Comparison of ENCODE assay signal across 9 cellular contexts in the genomic region with DNA sequence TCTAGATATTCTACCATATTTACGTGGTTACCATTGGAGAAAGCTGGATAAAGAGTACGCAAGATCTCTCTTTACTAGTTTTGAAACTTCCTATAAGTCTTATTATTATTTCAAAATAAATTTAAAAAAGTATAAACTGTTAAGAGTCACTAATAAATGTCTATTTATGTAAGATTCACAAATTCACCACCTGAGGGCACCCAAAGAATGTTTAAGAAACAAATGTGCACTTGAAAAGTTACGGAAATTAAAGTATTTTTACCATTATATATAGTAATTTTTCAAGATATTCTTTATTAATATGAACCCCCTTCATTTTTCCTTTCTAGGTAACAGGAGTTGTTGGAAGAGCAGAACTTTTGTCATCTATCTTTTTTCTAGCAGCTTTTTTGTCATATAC. TPM values are rescaled to one million over a fixed set of nuclear protein-coding genes. Genes with fewer than 3 reads are reported as not detected.
DNase-seq lines count a peak whose midpoint lies in the region; ATAC-seq and TF ChIP-seq lines count a peak whose summit lies in the region.
"Had no signal": no experiment of that assay in that cellular context is flagged by ENCODE, and none has a peak within 500 bp of the region (broad histone marks: within the 10 kb centered on the region; RNA-seq: fewer than 3 reads in every experiment).

No MANE protein-coding gene starts in this region.

- H3K36me3 ChIP-seq in MM.1S (replicated peaks; ENCODE audit: insufficient read depth, low read length) = no peaks in the 10 kb centered on the region; the same call in 1 of the 2 replicates
- H3K36me3 ChIP-seq in neural progenitor cell = no peaks in the 10 kb centered on the region

- H3K27me3 ChIP-seq in MM.1S (replicated peaks; ENCODE audit: insufficient read depth, low read length) = no peaks in the 10 kb centered on the region
- no peaks in the 10 kb centered on the region for H3K27me3 ChIP-seq in neural progenitor cell

- no peak overlapping the region for H3K4me3 Mint-ChIP-seq in chondrocyte (ENCODE audit: unreplicated experiment)
- no peak overlapping the region for H3K4me3 Mint-ChIP-seq in neural progenitor cell
- no peak overlapping the region for H3K4me3 Mint-ChIP-seq in activated CD8-positive, alpha-beta memory T cell treated with anti-CD3 and anti-CD28 coated beads, Interleukin-2, amount 10 ng/mL, durations not matched to agents 7 days and 5 days

- TF ChIP-seq CTCF in MM.1S (IDR thresholded peaks at IDR 0.05; ENCODE audit: low read length) = peak; percentile 7; the same call in 1 of the 2 replicates
- peak; percentile 95 for TF ChIP-seq CTCF in chondrocyte (IDR thresholded peaks at IDR 0.05)
- peak; percentile 42 for TF ChIP-seq CTCF in neural progenitor cell (IDR thresholded peaks at IDR 0.05)

- no peak for ATAC-seq in activated CD8-positive, alpha-beta memory T cell treated with anti-CD3 and anti-CD28 coated beads, Interleukin-2, amount 10 ng/mL, durations not matched to agents 7 days and 5 days

- no peaks in the 10 kb centered on the region for H3K9me2 ChIP-seq in MM.1S (replicated peaks; ENCODE audit: insufficient read depth, low read length)

- no peaks in the 10 kb centered on the region for H3K9me3 Mint-ChIP-seq in chondrocyte (ENCODE audit: low read depth)
- no peaks in the 10 kb centered on the region for H3K9me3 Mint-ChIP-seq in neural progenitor cell
- no peaks in the 10 kb centered on the region for H3K9me3 Mint-ChIP-seq in activated CD8-positive, alpha-beta memory T cell treated with anti-CD3 and anti-CD28 coated beads, Interleukin-2, amount 10 ng/mL, durations not matched to agents 7 days and 5 days (ENCODE audit: low read depth)

- H3K9ac ChIP-seq in MM.1S (ENCODE audit: low read length) (no peak overlapping the region), neural progenitor cell (no peak overlapping the region)

- no peak overlapping the region for H2AFZ ChIP-seq in MM.1S (ENCODE audit: low read length)
- H2AFZ ChIP-seq in neural progenitor cell (replicated peaks) = no peak overlapping the region

- peaks cover 9% of the 10 kb centered on the region; the same call in 1 of the 2 replicates for H3K79me2 ChIP-seq in MM.1S (ENCODE audit: low read length)
- H3K79me2 ChIP-seq in neural progenitor cell (ENCODE audit: low read depth) = peaks cover 12% of the 10 kb centered on the region

- H3K36me3 Mint-ChIP-seq in chondrocyte (ENCODE audit: low read depth) (no peaks in the 10 kb centered on the region), neural progenitor cell (peaks cover 7% of the 10 kb centered on the region)
- peaks cover 13% of the 10 kb centered on the region for H3K36me3 Mint-ChIP-seq in activated CD8-positive, alpha-beta memory T cell treated with anti-CD3 and anti-CD28 coated beads, Interleukin-2, amount 10 ng/mL, durations not matched to agents 7 days and 5 days

- no peak overlapping the region for H3K4me2 ChIP-seq in MM.1S (ENCODE audit: low read depth, low read length)
- H3K4me2 ChIP-seq in neural progenitor cell = no peak overlapping the region

- peak; percentile 34 for DNase-seq in DMS 273 (lab: John Stamatoyannopoulos, UW; ENCODE audit: unreplicated experiment)
- DNase-seq in DMS 273 treated with DMSO at 0.1 percent for 48 hours (lab: John Stamatoyannopoulos, UW) = no peak
- DNase-seq in MM.1S = peak; percentile 23
- no peak for DNase-seq in chondrocyte (ENCODE audit: low spot score)
- peak; percentile 9 for DNase-seq in neural progenitor cell (ENCODE audit: low spot score)
- no peak for DNase-seq in activated CD8-positive, alpha-beta memory T cell treated with anti-CD3 and anti-CD28 coated beads, Interleukin-2, amount 10 ng/mL, durations not matched to agents 7 days and 5 days
- no peak for DNase-seq in stimulated activated CD8-positive, alpha-beta memory T cell treated with anti-CD3 and anti-CD28 coated beads, Interleukin-4, amount 100 ng/mL, for 48 hours
- DNase-seq in NCI-H2171 treated with DMSO at 0.1 percent for 48 hours (lab: John Stamatoyannopoulos, UW) = no peak
- DNase-seq: 8988T had no signal

- H3K4me3 ChIP-seq in MM.1S (ENCODE audit: low read length) (no peak overlapping the region), neural progenitor cell (no peak overlapping the region)

- H3K4me1 ChIP-seq in MM.1S (ENCODE audit: low read length) (no peaks in the 10 kb centered on the region), neural progenitor cell (peaks cover 3% of the 10 kb centered on the region)

- no peaks in the 10 kb centered on the region; the same call in 1 of the 2 replicates for H4K20me1 ChIP-seq in MM.1S (ENCODE audit: insufficient read depth, low read length)
- H4K20me1 ChIP-seq in neural progenitor cell (ENCODE audit: low read depth) = peaks cover 5% of the 10 kb centered on the region

- H3K9me3 ChIP-seq in MM.1S (replicated peaks; ENCODE audit: insufficient read depth, low read length) (no peaks in the 10 kb centered on the region), neural progenitor cell (ENCODE audit: low read depth) (no peaks in the 10 kb centered on the region)

- H3K4me1 Mint-ChIP-seq in chondrocyte (ENCODE audit: low read depth) (no peaks in the 10 kb centered on the region), neural progenitor cell (no peaks in the 10 kb centered on the region)
- H3K4me1 Mint-ChIP-seq in activated CD8-positive, alpha-beta memory T cell treated with anti-CD3 and anti-CD28 coated beads, Interleukin-2, amount 10 ng/mL, durations not matched to agents 7 days and 5 days = peaks cover 3% of the 10 kb centered on the region

- H3K27ac Mint-ChIP-seq in chondrocyte (ENCODE audit: unreplicated experiment) (no peak overlapping the region), neural progenitor cell (no peak overlapping the region)
- no peak overlapping the region for H3K27ac Mint-ChIP-seq in activated CD8-positive, alpha-beta memory T cell treated with anti-CD3 and anti-CD28 coated beads, Interleukin-2, amount 10 ng/mL, durations not matched to agents 7 days and 5 days

- no peaks in the 10 kb centered on the region for H3F3A ChIP-seq in MM.1S (ENCODE audit: insufficient read depth, low read length)
- H3F3A ChIP-seq in neural progenitor cell (ENCODE audit: low read depth) = no peaks in the 10 kb centered on the region

- no peak overlapping the region for H3K27ac ChIP-seq in MM.1S (ENCODE audit: low read length)
- no peak overlapping the region for H3K27ac ChIP-seq in neural progenitor cell

- CTCF ChIA-PET in activated CD8-positive, alpha-beta memory T cell treated with anti-CD3 and anti-CD28 coated beads, Interleukin-2, amount 10 ng/mL, durations not matched to agents 7 days and 5 days (lab: Charles Lee) = interaction anchor here (1.0 kb wide), 1 partner anchor 12 kb away, joined by 3 read pairs; the partner anchor contains the start of genes CEP290 and TMTC3

- H3K27me3 Mint-ChIP-seq in chondrocyte (ENCODE audit: low read depth) (no peaks in the 10 kb centered on the region), neural progenitor cell (ENCODE audit: insufficient read depth, low read depth) (no peaks in the 10 kb centered on the region)
- no peaks in the 10 kb centered on the region for H3K27me3 Mint-ChIP-seq in activated CD8-positive, alpha-beta memory T cell treated with anti-CD3 and anti-CD28 coated beads, Interleukin-2, amount 10 ng/mL, durations not matched to agents 7 days and 5 days

RNA-seq across cellular contexts. Expression of gene TMTC3, which starts 11.9 kb away (rescaled TPM):
- total RNA-seq in chondrocyte (47.4 to 63.6 TPM (median 50.5 TPM) in 3 replicates), neural progenitor cell (ENCODE audit: low replicate concordance) (27.9 and 38.9 TPM in 2 replicates)
- 1 to 10 TPM; 5.9 to 7.6 TPM for total RNA-seq in activated CD8-positive, alpha-beta memory T cell treated with anti-CD3 and anti-CD28 coated beads, Interleukin-2, amount 10 ng/mL, durations not matched to agents 7 days and 5 days

RNA-seq across cellular contexts. Expression of gene CEP290, which starts 12.1 kb away (rescaled TPM):
- 15.0 to 20.6 TPM (median 16.9 TPM) in 3 replicates for total RNA-seq in chondrocyte
- total RNA-seq in neural progenitor cell (ENCODE audit: low replicate concordance) = 25.4 and 32.1 TPM in 2 replicates
- total RNA-seq in activated CD8-positive, alpha-beta memory T cell treated with anti-CD3 and anti-CD28 coated beads, Interleukin-2, amount 10 ng/mL, durations not matched to agents 7 days and 5 days = 10 to 100 TPM; 13.3 to 16.1 TPM

Comparison
In these comparisons a context has a peak if more than half of its experiments do, and no peak if none do; other contexts are left out.
1. DNase-seq: peak in DMS 273 (single experiment), MM.1S (single experiment) and neural progenitor cell (single experiment); none in DMS 273 treated with DMSO at 0.1 percent for 48 hours (single experiment), chondrocyte (single experiment), activated CD8-positive, alpha-beta memory T cell treated with anti-CD3 and anti-CD28 coated beads, Interleukin-2, amount 10 ng/mL, durations not matched to agents 7 days and 5 days (single experiment), stimulated activated CD8-positive, alpha-beta memory T cell treated with anti-CD3 and anti-CD28 coated beads, Interleukin-4, amount 100 ng/mL, for 48 hours (single experiment) and NCI-H2171 treated with DMSO at 0.1 percent for 48 hours (single experiment).
2. CTCF ChIP-seq: peak in every context shown above with its lines; median percentile 95 in chondrocyte; 42 in neural progenitor cell; 7 in MM.1S.